In genomic region chr7:23072043-23072442, GRCh38 we compare ENCODE assay signal across 15 cellular contexts. TPM values are rescaled to one million over a fixed set of nuclear protein-coding genes. Genes with fewer than 3 reads are reported as not detected.
DNase-seq lines count a peak whose midpoint lies in the region; ATAC-seq and TF ChIP-seq lines count a peak whose summit lies in the region.
"Had no signal": no experiment of that assay in that cellular context is flagged by ENCODE, and none has a peak within 500 bp of the region (broad histone marks: within the 10 kb centered on the region; RNA-seq: fewer than 3 reads in every experiment).

No MANE protein-coding gene starts in this region.

- intact Hi-C loops in A673 (cut with micrococcal nuclease; ENCODE audit: unreplicated experiment) (no loop called here), HCT116 (cut with micrococcal nuclease) (no loop called here), thyroid gland (cut with DNase I) (no loop called here)

- RAD21 ChIA-PET in HCT116 (lab: Charles Lee; ENCODE audit: low non-redundant PET in 1 of 2, low total read pairs in 2 of 2, uncharacterized antibody in 2 of 2, unreplicated experiment in 2 of 2), result no interaction called here

- POLR2A ChIA-PET in A673 (lab: Charles Lee; ENCODE audit: low non-redundant PET) (no interaction called here), HCT116 (lab: Charles Lee) (no interaction called here)

- no peak overlapping the region for H2AFZ ChIP-seq in HCT116 (ENCODE audit: low read depth, low read length, poor library complexity, severe bottlenecking)

- BruUV-seq in A673 (replicated peaks; lab: Mats Ljungman, UMichigan) (no TSS peak), HCT116 (replicated peaks; lab: Mats Ljungman, UMichigan) (no TSS peak)

- H3K27me3 ChIP-seq in A673 (replicated peaks; ENCODE audit: insufficient read depth, low read depth, low read length, poor library complexity) (no peaks in the 10 kb centered on the region), HCT116 (ENCODE audit: insufficient read depth, low read length) (no peaks in the 10 kb centered on the region), thyroid gland (no peaks in the 10 kb centered on the region)
- H3K27me3 ChIP-seq: BLaER1 treated with 17β-estradiol and CSF1 and Interleukin-3, amounts not matched to agents 10 nM and 100 nM; upper lobe of left lung had no signal

- TF ChIP-seq CTCF in A673 (conservative IDR thresholded peaks at IDR 0.05; ENCODE audit: low read depth, low read length) (peak; percentile 38; the same call in 1 of the 2 replicates), HCT116 (IDR thresholded peaks at IDR 0.05 in 2 of 3, conservative IDR thresholded peaks at IDR 0.05 in 1 of 3; ENCODE audit: borderline replicate concordance in 1 of 3, insufficient read depth in 1 of 3, low read depth in 2 of 3, low read length in 2 of 3) (peak in 2 of 3 experiments; percentile 27 to 39; a peak in 3 of 6 replicates), VCaP (conservative IDR thresholded peaks at IDR 0.05) (peak; percentile 40), thyroid gland (IDR thresholded peaks at IDR 0.05) (no peak)

- TF ChIP-seq POLR2A in HCT116 (IDR thresholded peaks at IDR 0.05; ENCODE audit: borderline replicate concordance, extremely low read depth, insufficient read depth, insufficient read length) (no peak), thyroid gland (IDR thresholded peaks at IDR 0.05) (no peak)

- no peak overlapping the region for H3K4me2 ChIP-seq in HCT116 (ENCODE audit: low read length)
- H3K4me2 ChIP-seq: BLaER1 treated with 17β-estradiol and CSF1 and Interleukin-3, amounts not matched to agents 10 nM and 100 nM had no signal

- H3K9ac ChIP-seq in HCT116 (ENCODE audit: low read length), result no peak overlapping the region

- no peaks in the 10 kb centered on the region for H3K79me2 ChIP-seq in HCT116 (ENCODE audit: insufficient read depth, low read length)

- H3K4me3 ChIP-seq in A673 (ENCODE audit: low read depth, low read length, poor library complexity, severe bottlenecking) (no peak overlapping the region), HCT116 (replicated peaks in 1 of 2; ENCODE audit: low read depth in 1 of 2, low read length in 2 of 2) (no peak overlapping the region), thyroid gland (replicated peaks in 1 of 3) (no peak overlapping the region)
- H3K4me3 ChIP-seq: BLaER1 treated with 17β-estradiol and CSF1 and Interleukin-3, amounts not matched to agents 10 nM and 100 nM; SK-N-MC; upper lobe of left lung had no signal

- H4K20me1 ChIP-seq in HCT116 (ENCODE audit: insufficient read depth), result no peaks in the 10 kb centered on the region
- H4K20me1 ChIP-seq: BLaER1 treated with 17β-estradiol and CSF1 and Interleukin-3, amounts not matched to agents 10 nM and 100 nM had no signal

- H3K9me2 ChIP-seq in HCT116 (ENCODE audit: insufficient read depth), result no peaks in the 10 kb centered on the region

- DNase-seq in A673 (ENCODE audit: low spot score) (peak; percentile 33), HCT116 (ENCODE audit: low read depth, low spot score) (no peak), foreskin melanocyte (peak; percentile 55), SIG-M5 treated with dmso at 0.1 percent for 504 hours (lab: John Stamatoyannopoulos, UW; ENCODE audit: unreplicated experiment) (no peak), thyroid gland (no peak)
- no peak for DNase-seq in central memory CD4-positive, alpha-beta T cell
- DNase-seq: activated CD4-positive, alpha-beta T cell treated with anti-CD3 and anti-CD28 coated beads, Interleukin-2, amount 50 U/mL, for 1 hour; activated gamma-delta T cell treated with Interleukin-2 at 50 U/mL for 16 hours; effector memory CD4-positive, alpha-beta T cell; NCI-H2227 treated with DMSO at 0.1 percent for 48 hours; upper lobe of left lung had no signal

- H3K36me3 ChIP-seq in A673 (ENCODE audit: insufficient read depth, low read length, poor library complexity, severe bottlenecking), result no peaks in the 10 kb centered on the region
- H3K36me3 ChIP-seq in HCT116 (ENCODE audit: control insufficient read depth in 1 of 2, insufficient read depth in 2 of 2, low read length in 2 of 2), result no peaks in the 10 kb centered on the region
- no peaks in the 10 kb centered on the region for H3K36me3 ChIP-seq in thyroid gland
- H3K36me3 ChIP-seq: BLaER1 treated with 17β-estradiol and CSF1 and Interleukin-3, amounts not matched to agents 10 nM and 100 nM; upper lobe of left lung had no signal

- CTCF ChIA-PET in A673 (lab: Charles Lee), result interaction anchor here (0.6 kb wide), 1 partner anchor 74 kb away, joined by 3 read pairs; no protein-coding TSS in a partner anchor
- CTCF ChIA-PET in HCT116 (lab: Charles Lee), result interaction anchor here (1.1 to 1.3 kb wide), 2 partner anchors 14 kb away, joined by 3 to 4 read pairs; no protein-coding TSS in a partner anchor

- no peak overlapping the region for H3K27ac ChIP-seq in A673 (ENCODE audit: low read depth, low read length, poor library complexity, severe bottlenecking)
- H3K27ac ChIP-seq in HCT116 (ENCODE audit: low read depth, low read length), result no peak overlapping the region
- no peak overlapping the region for H3K27ac ChIP-seq in VCaP
- no peak overlapping the region for H3K27ac ChIP-seq in thyroid gland
- H3K27ac ChIP-seq: BLaER1 treated with 17β-estradiol and CSF1 and Interleukin-3, amounts not matched to agents 10 nM and 100 nM; SK-N-MC; upper lobe of left lung had no signal

- no peaks in the 10 kb centered on the region for H3K9me3 ChIP-seq in A673 (ENCODE audit: low read depth, low read length, poor library complexity, severe bottlenecking)
- H3K9me3 ChIP-seq in HCT116 (ENCODE audit: control insufficient read depth in 1 of 2, insufficient read depth in 1 of 2, low read depth in 1 of 2, low read length in 2 of 2), result no peaks in the 10 kb centered on the region
- H3K9me3 ChIP-seq in thyroid gland, result no peaks in the 10 kb centered on the region
- H3K9me3 ChIP-seq: BLaER1 treated with 17β-estradiol and CSF1 and Interleukin-3, amounts not matched to agents 10 nM and 100 nM; upper lobe of left lung had no signal

- TF ChIP-seq RAD21 in HCT116 (IDR thresholded peaks at IDR 0.05; ENCODE audit: low read depth), result peak; percentile 55

- ATAC-seq in HCT116 (peak; percentile 69), HG03457 (IDR thresholded peaks at IDR 0.05; ENCODE audit: unreplicated experiment) (no peak)

- H3K4me1 ChIP-seq in A673 (ENCODE audit: insufficient read depth, low read length, poor library complexity, severe bottlenecking) (no peaks in the 10 kb centered on the region), HCT116 (ENCODE audit: control insufficient read depth in 1 of 2, insufficient read depth in 2 of 2, low read length in 2 of 2) (peaks cover 0 to 9% of the 10 kb centered on the region in 2 experiments; a peak in 1 of 4 replicates), thyroid gland (peaks cover 2 to 10% of the 10 kb centered on the region in 2 donors)

- 91 to 94% methylated on average over 1 of the region's 1 CpG for WGBS in thyroid gland, 2 donors

TF ChIP-seq in HCT116, 20 proteins besides CTCF, POLR2A, EP300 and RAD21:
- TF ChIP-seq CEBPB (IDR thresholded peaks at IDR 0.05; ENCODE audit: low read depth) (no peak), SP1 (IDR thresholded peaks at IDR 0.05; ENCODE audit: low read depth) (no peak), ZNF274 (IDR thresholded peaks at IDR 0.05; ENCODE audit: low read depth, low read length) (no peak), FOSL1 (IDR thresholded peaks at IDR 0.05; ENCODE audit: low read depth) (no peak), POLR2AphosphoS5 (IDR thresholded peaks at IDR 0.05; ENCODE audit: low read depth, low read length) (no peak), ATF3 (IDR thresholded peaks at IDR 0.05) (no peak)
TF ChIP-seq in HCT116: peak in this region for 0.

RNA-seq across cellular contexts. Expression of gene KLHL7, which starts 33.5 kb away (rescaled TPM):
- 43.0 and 43.8 TPM in 2 replicates for total RNA-seq in A673 (2021)
- 20.6 TPM for total RNA-seq in HCT116 (2021; ENCODE audit: unreplicated experiment)
- polyA plus RNA-seq in HCT116 (2012), result 13.0 and 13.9 TPM in 2 replicates
- total RNA-seq in thyroid gland, result 10 to 100 TPM; 20.3 to 35.0 (median 27.2) TPM

RNA-seq across cellular contexts. Expression of gene HYCC1, which starts 58.1 kb away (rescaled TPM):
- total RNA-seq in A673 (2021), result 42.0 and 47.9 TPM in 2 replicates
- 23.5 TPM for total RNA-seq in HCT116 (2021; ENCODE audit: unreplicated experiment)
- 4.5 and 5.1 TPM in 2 replicates for polyA plus RNA-seq in HCT116 (2012)
- 10 to 100 TPM; 18.5 to 38.7 (median 23.4) TPM for total RNA-seq in thyroid gland

Comparison
In these comparisons a context has a peak if more than half of its experiments do, and no peak if none do; other contexts are left out.
1. DNase-seq: peak in A673 (single experiment) and foreskin melanocyte (single experiment); none in HCT116 (single experiment), SIG-M5 treated with dmso at 0.1 percent for 504 hours (single experiment), central memory CD4-positive, alpha-beta T cell (single experiment) and thyroid gland (0 of 2).
2. CTCF ChIP-seq: peak in A673 (single experiment), HCT116 (2 of 3) and VCaP (single experiment); none in thyroid gland (0 of 6).